Comparison of ENCODE assay signal across 9 cellular contexts in the genomic region with DNA sequence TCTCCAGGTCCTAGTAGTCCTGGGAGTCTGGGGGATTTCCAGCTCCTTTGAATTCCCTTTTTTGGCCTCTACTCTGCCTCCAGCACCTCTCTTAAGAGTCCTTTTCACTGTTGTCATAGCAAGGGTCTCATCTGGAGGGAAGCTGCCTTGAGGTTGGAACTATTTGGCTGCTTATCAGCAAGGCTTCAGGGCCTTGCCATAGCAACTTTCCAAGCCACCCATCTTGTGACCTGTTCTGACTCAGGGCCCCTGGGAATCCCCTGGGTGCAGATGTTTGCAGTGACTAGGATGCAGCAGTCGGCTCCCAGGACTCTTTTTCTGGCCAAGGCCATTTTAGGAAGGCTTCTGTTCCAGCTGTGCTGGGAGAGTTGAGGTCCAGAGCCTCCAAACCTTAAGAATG. TPM values are rescaled to one million over a fixed set of nuclear protein-coding genes. Genes with fewer than 3 reads are reported as not detected.
DNase-seq lines count a peak whose midpoint lies in the region; ATAC-seq, FAIRE-seq and TF ChIP-seq lines count a peak whose summit lies in the region.
"Had no signal": no experiment of that assay in that cellular context is flagged by ENCODE, and none has a peak within 500 bp of the region (broad histone marks: within the 10 kb centered on the region; RNA-seq: fewer than 3 reads in every experiment).

No MANE protein-coding gene starts in this region.

- H3K9ac ChIP-seq in colonic mucosa (ENCODE audit: low read depth in 2 of 2, low read length in 2 of 2) (no peak overlapping the region), rectal smooth muscle tissue (ENCODE audit: low read length) (no peak overlapping the region)

- H3K4me1 ChIP-seq in colonic mucosa (peaks cover 5% of the 10 kb centered on the region), rectal smooth muscle tissue (ENCODE audit: control insufficient read depth, insufficient read depth, low read length) (peaks cover 24% of the 10 kb centered on the region)
- H3K4me1 ChIP-seq: body of pancreas had no signal

- no peaks in the 10 kb centered on the region for H3K36me3 ChIP-seq in colonic mucosa
- H3K36me3 ChIP-seq in rectal smooth muscle tissue (ENCODE audit: control insufficient read depth, insufficient read depth, low read length), result peaks cover 7% of the 10 kb centered on the region

- H3K27ac ChIP-seq in colonic mucosa (peak overlapping the region; percentile 15), rectal smooth muscle tissue (ENCODE audit: low read depth, low read length) (peak overlapping the region; percentile 0)
- H3K27ac ChIP-seq: body of pancreas had no signal

- no peak for FAIRE-seq in HTR-8/SVneo (lab: Jason Lieb, UNC)

- ATAC-seq in GM19455 (IDR thresholded peaks at IDR 0.05; ENCODE audit: unreplicated experiment), result no peak
- ATAC-seq: body of pancreas had no signal

- no peak for TF ChIP-seq CTCF in colonic mucosa (IDR thresholded peaks at IDR 0.05)

- H3K4me3 ChIP-seq in colonic mucosa (no peak overlapping the region), rectal smooth muscle tissue (ENCODE audit: low read length) (no peak overlapping the region)
- H3K4me3 ChIP-seq: body of pancreas had no signal

- DNase-seq in EL, result peak; percentile 78
- peak; percentile 66 for DNase-seq in HTR-8/SVneo (ENCODE audit: insufficient read length, low spot score)
- DNase-seq in colonic mucosa, result no peak
- DNase-seq in NCI-H526 treated with DMSO at 0.1 percent for 48 hours (lab: John Stamatoyannopoulos, UW), result no peak
- DNase-seq in islet precursor cell, result no peak
- no peak for DNase-seq in activated naive CD4-positive, alpha-beta T cell treated with Interleukin-2 at 50 U/mL for 16 hours
- DNase-seq: body of pancreas had no signal

- H3K9me3 ChIP-seq in colonic mucosa, result no peaks in the 10 kb centered on the region
- H3K9me3 ChIP-seq: body of pancreas had no signal

- intact Hi-C loops in colonic mucosa (cut with DNase I), result no loop called here

- no peaks in the 10 kb centered on the region for H3K27me3 ChIP-seq in colonic mucosa
- H3K27me3 ChIP-seq in rectal smooth muscle tissue (ENCODE audit: control insufficient read depth, insufficient read depth, low read length), result no peaks in the 10 kb centered on the region
- H3K27me3 ChIP-seq: body of pancreas had no signal

RNA-seq across cellular contexts. Expression of gene PKIG, which starts 12.4 kb away (rescaled TPM):
- 10 to 100 TPM; 24.4 to 46.1 TPM for total RNA-seq in colonic mucosa

RNA-seq across cellular contexts. Expression of gene ADA, which starts 56.8 kb away (rescaled TPM):
- total RNA-seq in colonic mucosa, result 1 to 10 TPM; 2.4 to 4.5 TPM

Comparison
In these comparisons a context has a peak if more than half of its experiments do, and no peak if none do; other contexts are left out.
1. DNase-seq: peak in EL (single experiment) and HTR-8/SVneo (single experiment); none in colonic mucosa (single experiment), NCI-H526 treated with DMSO at 0.1 percent for 48 hours (single experiment), islet precursor cell (single experiment) and activated naive CD4-positive, alpha-beta T cell treated with Interleukin-2 at 50 U/mL for 16 hours (single experiment).